Comparison of ENCODE assay signal across 8 cellular contexts in the genomic region with DNA sequence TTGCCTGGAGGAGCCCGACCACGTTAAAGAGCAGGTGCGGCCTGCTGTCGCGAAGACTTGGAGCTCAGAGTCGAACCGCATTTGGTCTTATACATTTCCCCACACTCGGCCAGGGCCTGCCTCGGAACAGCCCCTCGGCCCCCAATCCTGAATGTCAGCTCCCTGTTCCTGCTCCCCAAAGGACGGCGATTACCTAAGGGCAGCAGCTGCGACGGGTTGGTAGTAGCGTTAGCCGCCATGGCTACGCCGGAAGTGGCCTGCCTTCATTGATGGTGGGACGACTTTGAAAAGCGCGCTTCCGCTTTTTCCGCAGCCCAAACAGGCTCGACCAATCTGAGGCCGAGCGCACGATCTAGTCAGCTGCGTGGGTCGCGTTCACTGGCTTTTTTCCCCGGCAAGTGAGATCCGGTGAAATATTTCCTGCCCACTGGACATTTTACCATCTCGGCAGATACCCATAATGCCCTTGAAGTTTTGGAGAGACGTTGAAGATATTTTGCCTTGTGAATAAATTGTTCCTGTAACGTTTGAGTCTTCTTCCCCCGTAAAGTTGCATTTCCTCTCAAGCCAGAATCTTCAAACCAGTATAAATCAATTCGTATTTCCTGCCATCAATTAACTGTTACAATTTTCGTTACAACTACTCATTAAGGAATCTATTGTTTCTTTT. TPM values are rescaled to one million over a fixed set of nuclear protein-coding genes. Genes with fewer than 3 reads are reported as not detected.
DNase-seq lines count a peak whose midpoint lies in the region; ATAC-seq and TF ChIP-seq lines count a peak whose summit lies in the region.

A gene (minus strand): TSS at position 254 of the 670 bp plus-strand sequence. CDS start 15 bp downstream, at position 239.

- peak within 1 kb of the TSS; percentile 95 for H3K4me2 ChIP-seq in mammary epithelial cell (ENCODE audit: insufficient read depth, low read depth, low read length)

- H3K9me3 ChIP-seq in A673 (ENCODE audit: low read depth, low read length, poor library complexity, severe bottlenecking) (no peaks in the 10 kb centered on the region), WERI-Rb-1 (ENCODE audit: severe bottlenecking) (no peaks in the 10 kb centered on the region), mammary epithelial cell (replicated peaks; ENCODE audit: insufficient read depth, low read length) (no peaks in the 10 kb centered on the region)

- peaks cover 26 to 36% of the 10 kb centered on the region in 2 donors for H3K4me1 Mint-ChIP-seq in immature natural killer cell

- ATAC-seq in GM18873 (IDR thresholded peaks at IDR 0.05; ENCODE audit: low FRiP score, unreplicated experiment) (peak; percentile 92), HG03139 (IDR thresholded peaks at IDR 0.05; ENCODE audit: unreplicated experiment) (peak; percentile 78)

- H3K4me3 Mint-ChIP-seq in immature natural killer cell, result peak within 1 kb of the TSS; percentile 89 to 98 (median 93)

- BruUV-seq in A673 (replicated peaks; lab: Mats Ljungman, UMichigan) (no TSS peak), mammary epithelial cell (replicated peaks; lab: Mats Ljungman, UMichigan) (no TSS peak)

- H3K27me3 ChIP-seq in A673 (replicated peaks; ENCODE audit: insufficient read depth, low read depth, low read length, poor library complexity) (no peaks in the 10 kb centered on the region), WERI-Rb-1 (ENCODE audit: insufficient read depth, low read depth, severe bottlenecking) (no peaks in the 10 kb centered on the region), mammary epithelial cell (ENCODE audit: insufficient read depth, low read length) (no peaks in the 10 kb centered on the region)

- intact Hi-C loops in A673 (cut with micrococcal nuclease; ENCODE audit: unreplicated experiment) (loop anchor here (10.0 kb wide), 2 partner anchors 95 to 235 kb away; no protein-coding TSS in a partner anchor), mammary epithelial cell (cut with micrococcal nuclease) (loop anchor here (2.0 to 5.0 kb wide), 5 partner anchors 47 to 617 kb away; a partner anchor contains a TSS)

- peak within 1 kb of the TSS; percentile 91 to 98 (median 96) for H3K27ac Mint-ChIP-seq in immature natural killer cell

- dilution Hi-C loops in mammary epithelial cell (cut with HindIII; ENCODE audit: low sequenced_read_pairs), result no loop called here

- H2AFZ ChIP-seq in mammary epithelial cell (ENCODE audit: low read depth, low read length), result peak within 1 kb of the TSS; percentile 93

- DNase-seq in A673 (ENCODE audit: low spot score), result peak; percentile 97
- peak; percentile 93 for DNase-seq in NCI-H2227 (lab: John Stamatoyannopoulos, UW; ENCODE audit: unreplicated experiment)
- peak; percentile 92 for DNase-seq in WERI-Rb-1
- peak; percentile 92 for DNase-seq in mammary epithelial cell
- DNase-seq in immature natural killer cell, result peak; percentile 86 to 89 (median 89)
- peak; percentile 83 for DNase-seq in smooth muscle cell of the brain vasculature (ENCODE audit: low read depth, low spot score)

- in situ Hi-C loops in mammary epithelial cell (cut with MboI; ENCODE audit: low sequenced_read_pairs in 2 of 2), result loop anchor here in 1 of 2 donors (25.0 kb wide), 1 partner anchor 753 kb away; no protein-coding TSS in a partner anchor

- H3K36me3 Mint-ChIP-seq in immature natural killer cell, result peaks cover 5 to 13% (median 9%) of the 10 kb centered on the region in 3 donors

- peak within 1 kb of the TSS; percentile 86 for H3K27ac ChIP-seq in A673 (ENCODE audit: low read depth, low read length, poor library complexity, severe bottlenecking)
- peak within 1 kb of the TSS; percentile 89 for H3K27ac ChIP-seq in WERI-Rb-1
- H3K27ac ChIP-seq in mammary epithelial cell (ENCODE audit: insufficient read depth, low read depth, low read length), result peak within 1 kb of the TSS; percentile 59

- H3K4me1 ChIP-seq in A673 (ENCODE audit: insufficient read depth, low read length, poor library complexity, severe bottlenecking) (peaks cover 10% of the 10 kb centered on the region), mammary epithelial cell (ENCODE audit: insufficient read depth, low read length) (peaks cover 6% of the 10 kb centered on the region)

- peaks cover 31% of the 10 kb centered on the region for H3K36me3 ChIP-seq in A673 (ENCODE audit: insufficient read depth, low read length, poor library complexity, severe bottlenecking)
- H3K36me3 ChIP-seq in WERI-Rb-1, result peaks cover 32% of the 10 kb centered on the region
- peaks cover 4% of the 10 kb centered on the region for H3K36me3 ChIP-seq in mammary epithelial cell (ENCODE audit: insufficient read depth, low read length)

- CTCF ChIA-PET in A673 (lab: Charles Lee) (no interaction called here), mammary epithelial cell (lab: Charles Lee; ENCODE audit: low non-redundant PET) (no interaction called here)

- WGBS in mammary epithelial cell (ENCODE audit: low coverage, missing lambda C conversion rate), result 0% methylated on average over 38 of the region's 38 CpGs

- H4K20me1 ChIP-seq in mammary epithelial cell (ENCODE audit: insufficient read depth, low read length), result no peaks in the 10 kb centered on the region

- H3K27me3 Mint-ChIP-seq in immature natural killer cell (ENCODE audit: low read depth in 3 of 3), result peaks cover under 1 to 8% (median 2%) of the 10 kb centered on the region in 3 donors

- peaks cover 25% of the 10 kb centered on the region for H3K79me2 ChIP-seq in mammary epithelial cell (ENCODE audit: insufficient read depth, low read length)

- peak within 1 kb of the TSS; percentile 73 for H3K4me3 ChIP-seq in A673 (ENCODE audit: low read depth, low read length, poor library complexity, severe bottlenecking)
- peak within 1 kb of the TSS; percentile 89 for H3K4me3 ChIP-seq in WERI-Rb-1 (ENCODE audit: low read depth, low read length)
- peak within 1 kb of the TSS; percentile 58 to 99 (median 73) for H3K4me3 ChIP-seq in mammary epithelial cell (replicated peaks in 1 of 3; ENCODE audit: insufficient read depth in 1 of 3, low read depth in 2 of 3, low read length in 3 of 3)

- POLR2A ChIA-PET in A673 (lab: Charles Lee; ENCODE audit: low non-redundant PET), result no interaction called here

- TF ChIP-seq CTCF in A673 (conservative IDR thresholded peaks at IDR 0.05; ENCODE audit: low read depth, low read length) (no peak), WERI-Rb-1 (IDR thresholded peaks at IDR 0.05; ENCODE audit: low read depth, low read length) (no peak), mammary epithelial cell (conservative IDR thresholded peaks at IDR 0.05 in 1 of 2, IDR thresholded peaks at IDR 0.05 in 1 of 2; ENCODE audit: extremely low read depth in 1 of 2, insufficient read depth in 1 of 2, low read depth in 1 of 2, low read length in 2 of 2) (no peak)

- H3K9me3 Mint-ChIP-seq in immature natural killer cell, result no peaks in the 10 kb centered on the region

- peak within 1 kb of the TSS; percentile 74 for H3K9ac ChIP-seq in mammary epithelial cell (ENCODE audit: insufficient read depth, low read length)

RNA-seq across cellular contexts. Expression of the gene that starts here (rescaled TPM):
- total RNA-seq in A673 (2021), result 89.3 and 109 TPM in 2 replicates
- total RNA-seq in mammary epithelial cell, result 10 to 100 TPM; 15.7 to 55.6 TPM
- polyA plus RNA-seq in mammary epithelial cell, result 37.0 TPM
- polyA minus RNA-seq in mammary epithelial cell, result 6.9 TPM
- polyA plus RNA-seq in immature natural killer cell, result 10 to 100 TPM; 79.3 to 87.8 (median 80.6) TPM

Comparison
In these comparisons a context has a peak if more than half of its experiments do, and no peak if none do; other contexts are left out.
1. Peak in every context shown above with its lines: DNase-seq, ATAC-seq, H3K4me3 ChIP-seq and H3K27ac ChIP-seq.